In genomic region chr12:43758728-43759563, GRCh38 we compare ENCODE assay signal across 8 cellular contexts. TPM values are rescaled to one million over a fixed set of nuclear protein-coding genes. Genes with fewer than 3 reads are reported as not detected.
DNase-seq lines count a peak whose midpoint lies in the region; ATAC-seq and TF ChIP-seq lines count a peak whose summit lies in the region.

Gene IRAK4 (plus strand): TSS chr12:43758951. CDS start chr12:43768112, 9,161 bp downstream.
A gene with protein sequence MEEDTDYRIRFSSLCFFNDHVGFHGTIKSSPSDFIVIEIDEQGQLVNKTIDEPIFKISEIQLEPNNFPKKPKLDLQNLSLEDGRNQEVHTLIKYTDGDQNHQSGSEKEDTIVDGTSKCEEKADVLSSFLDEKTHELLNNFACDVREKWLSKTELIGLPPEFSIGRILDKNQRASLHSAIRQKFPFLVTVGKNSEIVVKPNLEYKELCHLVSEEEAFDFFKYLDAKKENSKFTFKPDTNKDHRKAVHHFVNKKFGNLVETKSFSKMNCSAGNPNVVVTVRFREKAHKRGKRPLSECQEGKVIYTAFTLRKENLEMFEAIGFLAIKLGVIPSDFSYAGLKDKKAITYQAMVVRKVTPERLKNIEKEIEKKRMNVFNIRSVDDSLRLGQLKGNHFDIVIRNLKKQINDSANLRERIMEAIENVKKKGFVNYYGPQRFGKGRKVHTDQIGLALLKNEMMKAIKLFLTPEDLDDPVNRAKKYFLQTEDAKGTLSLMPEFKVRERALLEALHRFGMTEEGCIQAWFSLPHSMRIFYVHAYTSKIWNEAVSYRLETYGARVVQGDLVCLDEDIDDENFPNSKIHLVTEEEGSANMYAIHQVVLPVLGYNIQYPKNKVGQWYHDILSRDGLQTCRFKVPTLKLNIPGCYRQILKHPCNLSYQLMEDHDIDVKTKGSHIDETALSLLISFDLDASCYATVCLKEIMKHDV (minus strand): TSS chr12:43758790. CDS start chr12:43755245, 3,545 bp downstream.

- H3K4me2 ChIP-seq in IMR-90 (ENCODE audit: low read depth, low read length) = peak within 1 kb of the TSS; percentile 94

- H3K14ac ChIP-seq in IMR-90 (replicated peaks; ENCODE audit: low read depth, low read length) = peak within 1 kb of the TSS; percentile 79

- H3K9me3 ChIP-seq in IMR-90 (ENCODE audit: control insufficient read depth, insufficient read depth, low read length) = no peaks in the 10 kb centered on the region
- H3K9me3 ChIP-seq in mononuclear cell (ENCODE audit: low read depth, low read length) = no peaks in the 10 kb centered on the region

- peak within 1 kb of the TSS; percentile 50; the same call in 1 of the 3 replicates for H2BK15ac ChIP-seq in IMR-90 (ENCODE audit: low read depth, low read length)

- TF ChIP-seq POLR2A in IMR-90 (IDR thresholded peaks at IDR 0.05; ENCODE audit: low read depth, low read length) = peak; percentile 69; the same call in 1 of the 2 replicates

- H2AFZ ChIP-seq in IMR-90 (replicated peaks; ENCODE audit: low read length, poor library complexity) = peak within 1 kb of the TSS; percentile 93

- peak within 1 kb of the TSS; percentile 74 for H2BK5ac ChIP-seq in IMR-90 (ENCODE audit: low read depth, low read length, poor library complexity, severe bottlenecking)

- peak within 1 kb of the TSS; percentile 51 for H2AK5ac ChIP-seq in IMR-90 (ENCODE audit: low read depth, low read length)

- H3K9me1 ChIP-seq in IMR-90 (ENCODE audit: insufficient read depth, low read length) = peaks cover 6% of the 10 kb centered on the region; the same call in 1 of the 2 replicates

- H4K20me1 ChIP-seq in IMR-90 (ENCODE audit: insufficient read depth, low read length) = no peaks in the 10 kb centered on the region

- no peaks in the 10 kb centered on the region for H3K27me3 ChIP-seq in IMR-90 (ENCODE audit: control insufficient read depth, insufficient read depth, low read length)
- H3K27me3 ChIP-seq in mononuclear cell (ENCODE audit: insufficient read depth, low read length) = no peaks in the 10 kb centered on the region

- no peak within 1 kb of the TSS; the same call in 1 of the 2 replicates for H2BK20ac ChIP-seq in IMR-90 (ENCODE audit: low read depth, low read length)

- H3K4me1 ChIP-seq in IMR-90 (ENCODE audit: control insufficient read depth, insufficient read depth, low read length) (peaks cover 12% of the 10 kb centered on the region), mononuclear cell (ENCODE audit: insufficient read depth, low read length) (peaks cover 36% of the 10 kb centered on the region)

- H4K5ac ChIP-seq in IMR-90 (ENCODE audit: low read depth, low read length) = peak within 1 kb of the TSS; percentile 74

- TF ChIP-seq RAD21 in IMR-90 (IDR thresholded peaks at IDR 0.05; ENCODE audit: low read length) = peak; percentile 38; the same call in 1 of the 2 replicates

- H3K23ac ChIP-seq in IMR-90 (ENCODE audit: low read depth, low read length) = peak within 1 kb of the TSS; percentile 83

- H4K91ac ChIP-seq in IMR-90 (ENCODE audit: insufficient read depth, low read depth, low read length) = peak within 1 kb of the TSS; percentile 82

- TF ChIP-seq CTCF in IMR-90 (conservative IDR thresholded peaks at IDR 0.05; ENCODE audit: low read depth, low read length) (peak; percentile 64), epithelial cell of esophagus (IDR thresholded peaks at IDR 0.05; ENCODE audit: insufficient read depth, low read depth, low read length, missing control alignments) (peak; percentile 54)

- 2% methylated on average over 24 of the region's 54 CpGs; no CpG with 5 or more reads in 1 of the 2 experiments for WGBS in IMR-90 (ENCODE audit: extremely low coverage in 2 of 2, insufficient read length in 1 of 2), 2 experiments

- peak within 1 kb of the TSS; percentile 82 for H3K9ac ChIP-seq in IMR-90 (ENCODE audit: low read depth, low read length)

- peak within 1 kb of the TSS; percentile 89 to 94 for H4K8ac ChIP-seq in IMR-90 (ENCODE audit: low read depth in 2 of 2, low read length in 2 of 2)

- H3K18ac ChIP-seq in IMR-90 (ENCODE audit: low read depth, low read length) = peak within 1 kb of the TSS; percentile 44

- H3K4ac ChIP-seq in IMR-90 (ENCODE audit: low read depth, low read length) = peak within 1 kb of the TSS; percentile 77

- peaks cover 34 to 41% of the 10 kb centered on the region in 2 experiments for H3K79me1 ChIP-seq in IMR-90 (ENCODE audit: low read depth in 1 of 2, low read length in 2 of 2)

- POLR2A ChIA-PET in IMR-90 (lab: Charles Lee; ENCODE audit: unreplicated experiment) = no interaction called here

- dilution Hi-C loops in IMR-90 (cut with HindIII; ENCODE audit: low sequenced_read_pairs, unreplicated experiment) = no loop called here

- peak within 1 kb of the TSS; percentile 36; the same call in 1 of the 2 replicates for H2BK120ac ChIP-seq in IMR-90 (ENCODE audit: low read depth, low read length)

- peak within 1 kb of the TSS; percentile 86 for H2AK9ac ChIP-seq in IMR-90 (replicated peaks; ENCODE audit: low read depth, low read length, poor library complexity)

- H3K36me3 ChIP-seq in IMR-90 (ENCODE audit: control insufficient read depth, insufficient read depth, low read length) = no peaks in the 10 kb centered on the region

- peak within 1 kb of the TSS; percentile 73; the same call in 1 of the 2 replicates for H3K56ac ChIP-seq in IMR-90 (ENCODE audit: extremely low read depth, insufficient read depth, low read length)

- TSS peak; percentile 59 for BruUV-seq in IMR-90 (replicated peaks; lab: Mats Ljungman, UMichigan)

- peak; percentile 97 for ATAC-seq in GM21528 (IDR thresholded peaks at IDR 0.05; ENCODE audit: low FRiP score, unreplicated experiment)
- ATAC-seq in IMR-90 (ENCODE audit: low read depth) = peak; percentile 98

- DNase-seq in DMS114 treated with DMSO at 0.1 percent for 48 hours (lab: John Stamatoyannopoulos, UW; ENCODE audit: unreplicated experiment) (peak; percentile 96), IMR-90 (peak; percentile 96), OCI-M2 (lab: John Stamatoyannopoulos, UW; ENCODE audit: unreplicated experiment) (peak; percentile 46), activated T-cell treated with anti-CD3 and anti-CD28 coated beads for 4 hours (peak; percentile 93), epithelial cell of esophagus (ENCODE audit: low read depth) (peak; percentile 98)
- peak; percentile 90 for DNase-seq in stimulated activated CD8-positive, alpha-beta memory T cell treated with anti-CD3 and anti-CD28 coated beads, Interleukin-4, amount 100 ng/mL, for 24 hours (ENCODE audit: low read depth)

- H3K27ac ChIP-seq in IMR-90 (ENCODE audit: insufficient read depth, low read length) = peak within 1 kb of the TSS; percentile 78

- H3K4me3 ChIP-seq in IMR-90 (ENCODE audit: insufficient read depth, low read depth, low read length) (peak within 1 kb of the TSS; percentile 82), epithelial cell of esophagus (ENCODE audit: low read length) (peak within 1 kb of the TSS; percentile 77), mononuclear cell (ENCODE audit: low read length) (peak within 1 kb of the TSS; percentile 86)

- intact Hi-C loops in IMR-90 (cut with micrococcal nuclease) = loop anchor here (1.0 to 2.0 kb wide), 2 partner anchors 17 to 48 kb away; partner anchors contain the start of gene TWF1

- in situ Hi-C loops in IMR-90 (cut with MboI; ENCODE audit: low sequenced_read_pairs) = no loop called here

- CTCF ChIA-PET in IMR-90 (lab: Yijun Ruan, JAX) = interaction anchor here (0.6 to 0.8 kb wide), 3 partner anchors 11 to 1337 kb away, joined by 3 to 6 read pairs (median 3); no protein-coding TSS in a partner anchor

TF ChIP-seq in IMR-90, 13 proteins besides CTCF, POLR2A, EP300 and RAD21 (continues in another document):
- TF ChIP-seq RFX5 (IDR thresholded peaks at IDR 0.05; ENCODE audit: low read depth, low read length) (no peak), NFE2L2 (IDR thresholded peaks at IDR 0.05; ENCODE audit: low read depth, low read length) (no peak), CEBPB (IDR thresholded peaks at IDR 0.05; ENCODE audit: low read depth, low read length) (peak; percentile 69), MAFK (IDR thresholded peaks at IDR 0.05; ENCODE audit: low read depth, low read length) (no peak), CHD1 (IDR thresholded peaks at IDR 0.05; ENCODE audit: low read depth, low read length) (no peak), RCOR1 (IDR thresholded peaks at IDR 0.05; ENCODE audit: insufficient replicate concordance, low read length) (no peak), ELK1 (IDR thresholded peaks at IDR 0.05; ENCODE audit: borderline replicate concordance, low read depth, low read length) (no peak), MXI1 (IDR thresholded peaks at IDR 0.05; ENCODE audit: borderline replicate concordance, low read depth, low read length) (no peak), MAZ (IDR thresholded peaks at IDR 0.05; ENCODE audit: borderline replicate concordance, low read depth, low read length) (peak; percentile 23; the same call in 1 of the 2 replicates), FOS (IDR thresholded peaks at IDR 0.05; ENCODE audit: low read depth, low read length) (no peak), BHLHE40 (IDR thresholded peaks at IDR 0.05; ENCODE audit: low read depth, low read length) (no peak)
- TF ChIP-seq, protein P1, sequence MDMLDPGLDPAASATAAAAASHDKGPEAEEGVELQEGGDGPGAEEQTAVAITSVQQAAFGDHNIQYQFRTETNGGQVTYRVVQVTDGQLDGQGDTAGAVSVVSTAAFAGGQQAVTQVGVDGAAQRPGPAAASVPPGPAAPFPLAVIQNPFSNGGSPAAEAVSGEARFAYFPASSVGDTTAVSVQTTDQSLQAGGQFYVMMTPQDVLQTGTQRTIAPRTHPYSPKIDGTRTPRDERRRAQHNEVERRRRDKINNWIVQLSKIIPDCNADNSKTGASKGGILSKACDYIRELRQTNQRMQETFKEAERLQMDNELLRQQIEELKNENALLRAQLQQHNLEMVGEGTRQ (IDR thresholded peaks at IDR 0.05; ENCODE audit: low read depth, low read length) = peak; percentile 14; the same call in 1 of the 2 replicates

RNA-seq across cellular contexts. Expression of gene IRAK4, which starts in this region (rescaled TPM):
- total RNA-seq in IMR-90 (2012; rRNA removed) (27.6 and 30.8 TPM in 2 replicates), mononuclear cell (49.8 TPM)
- polyA plus RNA-seq in IMR-90 (2012; rRNA removed) = 8.8 and 12.6 TPM in 2 replicates
- 2.5 and 2.9 TPM in 2 replicates for polyA plus RNA-seq in IMR-90 (2012; cell fraction: cytosol; rRNA removed)
- 5.8 and 30.1 TPM in 2 replicates for polyA plus RNA-seq in IMR-90 (2012; cell fraction: nucleus; rRNA removed; ENCODE audit: low replicate concordance)

RNA-seq across cellular contexts. Expression of the second gene that starts in this region (rescaled TPM):
- total RNA-seq in IMR-90 (2012; rRNA removed) (44.8 and 58.6 TPM in 2 replicates), mononuclear cell (16.4 TPM)
- 4.4 and 5.1 TPM in 2 replicates for polyA plus RNA-seq in IMR-90 (2012; rRNA removed)
- 0.62 and 0.97 TPM in 2 replicates for polyA plus RNA-seq in IMR-90 (2012; cell fraction: cytosol; rRNA removed)
- 0.75 and 6.8 TPM in 2 replicates for polyA plus RNA-seq in IMR-90 (2012; cell fraction: nucleus; rRNA removed; ENCODE audit: low replicate concordance)

Comparison
In these comparisons a context has a peak if more than half of its experiments do, and no peak if none do; other contexts are left out.
1. Peak in every context shown above with its lines: DNase-seq, ATAC-seq, H3K4me3 ChIP-seq and H3K27ac ChIP-seq.
2. DNase-seq: peak in every context shown above with its lines; median percentile 98 in epithelial cell of esophagus; 96 in DMS114 treated with DMSO at 0.1 percent for 48 hours; 96 in IMR-90; 93 in activated T-cell treated with anti-CD3 and anti-CD28 coated beads for 4 hours; 90 in stimulated activated CD8-positive, alpha-beta memory T cell treated with anti-CD3 and anti-CD28 coated beads, Interleukin-4, amount 100 ng/mL, for 24 hours; 46 in OCI-M2.